In genomic region chr1:171741872-171742576, GRCh38 we compare ENCODE assay signal across 8 cellular contexts. TPM values are rescaled to one million over a fixed set of nuclear protein-coding genes. Genes with fewer than 3 reads are reported as not detected.
DNase-seq lines count a peak whose midpoint lies in the region; ATAC-seq and TF ChIP-seq lines count a peak whose summit lies in the region.

A gene with protein sequence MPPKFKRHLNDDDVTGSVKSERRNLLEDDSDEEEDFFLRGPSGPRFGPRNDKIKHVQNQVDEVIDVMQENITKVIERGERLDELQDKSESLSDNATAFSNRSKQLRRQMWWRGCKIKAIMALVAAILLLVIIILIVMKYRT (minus strand): TSS chr1:171742065. CDS start chr1:171738414, 3,651 bp downstream.

- ATAC-seq in HG03432 (IDR thresholded peaks at IDR 0.05; ENCODE audit: unreplicated experiment): peak; percentile 92

- no peak for TF ChIP-seq CTCF in BJ (IDR thresholded peaks at IDR 0.05; ENCODE audit: insufficient read depth, low read depth, low read length)

- H3K36me3 ChIP-seq in BJ (ENCODE audit: control insufficient read depth, insufficient read depth, low read length): no peaks in the 10 kb centered on the region

- CTCF ChIA-PET in BJ (lab: Yijun Ruan, JAX): interaction anchor here (1.1 to 2.1 kb wide), 6 partner anchors 12 to 400 kb away, joined by 3 to 10 read pairs (median 5); no protein-coding TSS in a partner anchor

- DNase-seq in BJ (ENCODE audit: low read depth) (no peak), GM19238 (ENCODE audit: insufficient read length, low spot score) (peak; percentile 61), NCI-H510A treated with DMSO at 0.1 percent for 48 hours (lab: John Stamatoyannopoulos, UW) (peak; percentile 86)
- peak; percentile 91 for DNase-seq in activated CD4-positive, alpha-beta T cell treated with anti-CD3 and anti-CD28 coated beads for 48 hours
- DNase-seq in stimulated activated CD4-positive, alpha-beta T cell treated with anti-CD3 and anti-CD28 coated beads, Interleukin-1b, Interleukin-23, amount 100 ng/mL, for 24 hours (ENCODE audit: low read depth in 4 of 4, low spot score in 1 of 4): peak; percentile 65 to 84 (median 72)

- H3K27ac ChIP-seq in cingulate gyrus (ENCODE audit: low read depth, low read length) (peak within 1 kb of the TSS; percentile 94), layer of hippocampus (ENCODE audit: low read depth, low read length) (peak within 1 kb of the TSS; percentile 93)

- peak within 1 kb of the TSS; percentile 66 for H3K4me3 ChIP-seq in BJ (ENCODE audit: low read depth, low read length)

- POLR2A ChIA-PET in BJ (lab: Charles Lee): no interaction called here

- no peaks in the 10 kb centered on the region for H3K27me3 ChIP-seq in BJ (ENCODE audit: control insufficient read depth, insufficient read depth, low read length)
- no peaks in the 10 kb centered on the region for H3K27me3 ChIP-seq in layer of hippocampus (ENCODE audit: control insufficient read depth, insufficient read depth, low read length)

RNA-seq across cellular contexts. Expression of the gene that starts here (rescaled TPM):
- 4.5 and 9.9 TPM in 2 replicates for polyA plus RNA-seq in BJ (2011; rRNA removed)
- 1.8 and 2.0 TPM in 2 replicates for polyA minus RNA-seq in BJ (2011; rRNA and poly(A)+ RNA removed)
